In the genomic region with DNA sequence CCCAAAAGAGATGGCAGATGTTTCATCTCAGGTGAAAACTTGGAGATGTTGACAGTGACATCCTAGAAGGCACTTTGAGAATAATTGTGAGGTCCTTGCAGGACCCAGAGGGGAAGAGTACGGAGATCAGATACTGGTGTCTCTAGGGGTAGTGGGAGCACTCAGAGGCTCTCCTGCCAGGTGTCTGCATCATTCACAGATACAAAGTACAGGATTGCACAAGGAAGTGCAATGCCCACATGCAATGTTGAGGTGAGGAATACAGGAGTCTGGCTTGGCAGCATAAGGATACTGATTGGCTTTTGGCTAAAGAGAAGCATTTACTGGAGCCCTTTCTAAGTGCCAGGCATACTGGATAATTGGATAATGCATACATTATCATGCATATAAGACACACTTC, we compare ENCODE assay signal across 24 cellular contexts. TPM values are rescaled to one million over a fixed set of nuclear protein-coding genes. Genes with fewer than 3 reads are reported as not detected.
DNase-seq lines count a peak whose midpoint lies in the region; ATAC-seq and TF ChIP-seq lines count a peak whose summit lies in the region.
"Had no signal": no experiment of that assay in that cellular context is flagged by ENCODE, and none has a peak within 500 bp of the region (broad histone marks: within the 10 kb centered on the region; RNA-seq: fewer than 3 reads in every experiment).

No MANE protein-coding gene starts in this region.

- peak overlapping the region; percentile 49 to 88 (median 83) for H3K27ac Mint-ChIP-seq in brain
- H3K27ac Mint-ChIP-seq: CD8-positive, alpha-beta T cell had no signal

- TF ChIP-seq RAD21 in liver (IDR thresholded peaks at IDR 0.05): peak in 1 of 2 donors; percentile 52

- peaks cover 0 to 5% (median under 1%) of the 10 kb centered on the region in 5 experiments for H3K9me3 Mint-ChIP-seq in brain
- H3K9me3 Mint-ChIP-seq: CD8-positive, alpha-beta T cell had no signal

- no peak overlapping the region for H3K4me3 ChIP-seq in right cardiac atrium (ENCODE audit: low read length)
- H3K4me3 ChIP-seq in liver (ENCODE audit: low read depth in 1 of 3, low read length in 3 of 3): no peak overlapping the region
- H3K4me3 ChIP-seq: Peyer's patch, SJCRH30 had no signal

- DNase-seq in Right ventricle myocardium superior (no peak), right cardiac atrium (no peak), OCI-M2 (lab: John Stamatoyannopoulos, UW; ENCODE audit: unreplicated experiment) (no peak), NAMALWA (ENCODE audit: low spot score) (no peak)
- DNase-seq: AML-193; C1 segment of cervical spinal cord; Calu3; CD8-positive, alpha-beta T cell; DMS153; Kasumi-1; NCI-H1417; NCI-H187; NCI-H2227 treated with DMSO at 0.1 percent for 48 hours; NCI-H510A; NK-92 treated with Interleukin-12 subunit alpha and Interleukin-12 subunit beta, amount 100 ng/mL, for 24 hours; Peyer's patch; SJCRH30; SW 1271 had no signal

- ATAC-seq in Right ventricle myocardium superior (ENCODE audit: poor library complexity) (peak; percentile 9), right cardiac atrium (no peak), GM19467 (IDR thresholded peaks at IDR 0.05; ENCODE audit: unreplicated experiment) (no peak)
- ATAC-seq: CD8-positive, alpha-beta T cell had no signal

- H3K4me1 ChIP-seq in right cardiac atrium (ENCODE audit: control insufficient read depth, insufficient read depth, low read length) (peaks cover 11% of the 10 kb centered on the region), liver (ENCODE audit: control insufficient read depth in 4 of 4, insufficient read depth in 4 of 4, low read length in 3 of 4) (peaks cover 5 to 16% (median 7%) of the 10 kb centered on the region in 4 donors)
- H3K4me1 ChIP-seq: Peyer's patch, SJCRH30 had no signal

- TF ChIP-seq CTCF in brain (conservative IDR thresholded peaks at IDR 0.05) (no peak), liver (IDR thresholded peaks at IDR 0.05; ENCODE audit: low read depth, low read length, missing input control) (no peak)

- intact Hi-C loops in Right ventricle myocardium superior (cut with DNase I) (no loop called here), right cardiac atrium (cut with DNase I) (no loop called here)

- H3K27me3 ChIP-seq in right cardiac atrium (ENCODE audit: control insufficient read depth, insufficient read depth) (no peaks in the 10 kb centered on the region), liver (ENCODE audit: control insufficient read depth in 4 of 4, insufficient read depth in 4 of 4, low read length in 3 of 4) (no peaks in the 10 kb centered on the region)
- H3K27me3 ChIP-seq: Peyer's patch, SJCRH30 had no signal

- no peaks in the 10 kb centered on the region for H3K36me3 Mint-ChIP-seq in brain
- H3K36me3 Mint-ChIP-seq: CD8-positive, alpha-beta T cell had no signal

- H3K27me3 Mint-ChIP-seq in brain: no peaks in the 10 kb centered on the region

- no peaks in the 10 kb centered on the region for H3K9me3 ChIP-seq in right cardiac atrium (ENCODE audit: control insufficient read depth, low read length)
- H3K9me3 ChIP-seq in liver (ENCODE audit: control insufficient read depth in 4 of 4, low read length in 3 of 4): no peaks in the 10 kb centered on the region
- H3K9me3 ChIP-seq: Peyer's patch, SJCRH30 had no signal

- H3K36me3 ChIP-seq in liver (ENCODE audit: control insufficient read depth in 4 of 4, insufficient read depth in 3 of 4, low read depth in 1 of 4, low read length in 3 of 4): no peaks in the 10 kb centered on the region
- H3K36me3 ChIP-seq: Peyer's patch, SJCRH30 had no signal

- no peak overlapping the region for H3K27ac ChIP-seq in right cardiac atrium (ENCODE audit: low read length)
- peak overlapping the region; percentile 16 to 81 for H3K27ac ChIP-seq in liver (ENCODE audit: low read depth in 1 of 2, low read length in 2 of 2)
- peak overlapping the region; percentile 76 for H3K27ac ChIP-seq in temporal lobe (ENCODE audit: low read depth, low read length)
- H3K27ac ChIP-seq: Peyer's patch, SJCRH30 had no signal

- WGBS in right cardiac atrium: 76% methylated on average over 1 of the region's 1 CpG
- WGBS in liver: 38% methylated on average over 1 of the region's 1 CpG

- H3K9ac ChIP-seq in liver (ENCODE audit: low read depth in 1 of 2, low read length in 2 of 2): no peak overlapping the region

- peaks cover 55% of the 10 kb centered on the region for H3K4me1 Mint-ChIP-seq in brain

- H3K4me3 Mint-ChIP-seq in brain: peak overlapping the region; percentile 2 to 10 (median 5)
- H3K4me3 Mint-ChIP-seq: CD8-positive, alpha-beta T cell had no signal

TF ChIP-seq in liver, 16 proteins besides CTCF, POLR2A, EP300 and RAD21:
- TF ChIP-seq SP1 (IDR thresholded peaks at IDR 0.05) (peak; percentile 74), GABPA (IDR thresholded peaks at IDR 0.05 in 1 of 2, conservative IDR thresholded peaks at IDR 0.05 in 1 of 2) (no peak), YY1 (IDR thresholded peaks at IDR 0.05) (peak; percentile 62), RXRA (IDR thresholded peaks at IDR 0.05) (peak; percentile 38 to 88), EGR1 (IDR thresholded peaks at IDR 0.05; ENCODE audit: low read depth in 2 of 2) (no peak), FOXA2 (IDR thresholded peaks at IDR 0.05) (peak; percentile 47), HNF4G (IDR thresholded peaks at IDR 0.05) (peak; percentile 47), TAF1 (conservative IDR thresholded peaks at IDR 0.05) (no peak), JUND (IDR thresholded peaks at IDR 0.05) (peak; percentile 29 to 86), FOXA1 (IDR thresholded peaks at IDR 0.05) (peak; percentile 16), NR2F2 (IDR thresholded peaks at IDR 0.05) (no peak), HNF4A (conservative IDR thresholded peaks at IDR 0.05) (peak; percentile 85 to 97)
- TF ChIP-seq, protein P1, sequence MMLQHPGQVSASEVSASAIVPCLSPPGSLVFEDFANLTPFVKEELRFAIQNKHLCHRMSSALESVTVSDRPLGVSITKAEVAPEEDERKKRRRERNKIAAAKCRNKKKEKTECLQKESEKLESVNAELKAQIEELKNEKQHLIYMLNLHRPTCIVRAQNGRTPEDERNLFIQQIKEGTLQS (IDR thresholded peaks at IDR 0.05): no peak
- TF ChIP-seq, protein P2, sequence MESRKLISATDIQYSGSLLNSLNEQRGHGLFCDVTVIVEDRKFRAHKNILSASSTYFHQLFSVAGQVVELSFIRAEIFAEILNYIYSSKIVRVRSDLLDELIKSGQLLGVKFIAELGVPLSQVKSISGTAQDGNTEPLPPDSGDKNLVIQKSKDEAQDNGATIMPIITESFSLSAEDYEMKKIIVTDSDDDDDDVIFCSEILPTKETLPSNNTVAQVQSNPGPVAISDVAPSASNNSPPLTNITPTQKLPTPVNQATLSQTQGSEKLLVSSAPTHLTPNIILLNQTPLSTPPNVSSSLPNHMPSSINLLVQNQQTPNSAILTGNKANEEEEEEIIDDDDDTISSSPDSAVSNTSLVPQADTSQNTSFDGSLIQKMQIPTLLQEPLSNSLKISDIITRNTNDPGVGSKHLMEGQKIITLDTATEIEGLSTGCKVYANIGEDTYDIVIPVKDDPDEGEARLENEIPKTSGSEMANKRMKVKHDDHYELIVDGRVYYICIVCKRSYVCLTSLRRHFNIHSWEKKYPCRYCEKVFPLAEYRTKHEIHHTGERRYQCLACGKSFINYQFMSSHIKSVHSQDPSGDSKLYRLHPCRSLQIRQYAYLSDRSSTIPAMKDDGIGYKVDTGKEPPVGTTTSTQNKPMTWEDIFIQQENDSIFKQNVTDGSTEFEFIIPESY (IDR thresholded peaks at IDR 0.05): peak; percentile 69
- TF ChIP-seq, protein P3, sequence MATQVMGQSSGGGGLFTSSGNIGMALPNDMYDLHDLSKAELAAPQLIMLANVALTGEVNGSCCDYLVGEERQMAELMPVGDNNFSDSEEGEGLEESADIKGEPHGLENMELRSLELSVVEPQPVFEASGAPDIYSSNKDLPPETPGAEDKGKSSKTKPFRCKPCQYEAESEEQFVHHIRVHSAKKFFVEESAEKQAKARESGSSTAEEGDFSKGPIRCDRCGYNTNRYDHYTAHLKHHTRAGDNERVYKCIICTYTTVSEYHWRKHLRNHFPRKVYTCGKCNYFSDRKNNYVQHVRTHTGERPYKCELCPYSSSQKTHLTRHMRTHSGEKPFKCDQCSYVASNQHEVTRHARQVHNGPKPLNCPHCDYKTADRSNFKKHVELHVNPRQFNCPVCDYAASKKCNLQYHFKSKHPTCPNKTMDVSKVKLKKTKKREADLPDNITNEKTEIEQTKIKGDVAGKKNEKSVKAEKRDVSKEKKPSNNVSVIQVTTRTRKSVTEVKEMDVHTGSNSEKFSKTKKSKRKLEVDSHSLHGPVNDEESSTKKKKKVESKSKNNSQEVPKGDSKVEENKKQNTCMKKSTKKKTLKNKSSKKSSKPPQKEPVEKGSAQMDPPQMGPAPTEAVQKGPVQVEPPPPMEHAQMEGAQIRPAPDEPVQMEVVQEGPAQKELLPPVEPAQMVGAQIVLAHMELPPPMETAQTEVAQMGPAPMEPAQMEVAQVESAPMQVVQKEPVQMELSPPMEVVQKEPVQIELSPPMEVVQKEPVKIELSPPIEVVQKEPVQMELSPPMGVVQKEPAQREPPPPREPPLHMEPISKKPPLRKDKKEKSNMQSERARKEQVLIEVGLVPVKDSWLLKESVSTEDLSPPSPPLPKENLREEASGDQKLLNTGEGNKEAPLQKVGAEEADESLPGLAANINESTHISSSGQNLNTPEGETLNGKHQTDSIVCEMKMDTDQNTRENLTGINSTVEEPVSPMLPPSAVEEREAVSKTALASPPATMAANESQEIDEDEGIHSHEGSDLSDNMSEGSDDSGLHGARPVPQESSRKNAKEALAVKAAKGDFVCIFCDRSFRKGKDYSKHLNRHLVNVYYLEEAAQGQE (IDR thresholded peaks at IDR 0.05): peak; percentile 79
- TF ChIP-seq, protein P4, sequence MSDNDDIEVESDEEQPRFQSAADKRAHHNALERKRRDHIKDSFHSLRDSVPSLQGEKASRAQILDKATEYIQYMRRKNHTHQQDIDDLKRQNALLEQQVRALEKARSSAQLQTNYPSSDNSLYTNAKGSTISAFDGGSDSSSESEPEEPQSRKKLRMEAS (IDR thresholded peaks at IDR 0.05): peak; percentile 85
TF ChIP-seq in liver: peak in this region for 11.

RNA-seq across cellular contexts. Expression of a gene that starts 30.9 kb away (rescaled TPM):
- total RNA-seq in Right ventricle myocardium superior (7.9 TPM), right cardiac atrium (10 to 100 TPM in 1 of 4 donors, 1 to 10 TPM in 3; 7.3 to 11.1 (median 7.6) TPM), liver (1 to 10 TPM; 2.7 to 2.8 TPM), temporal lobe (9.3 TPM)
- polyA plus RNA-seq in right cardiac atrium (3.8 TPM), brain (ENCODE audit: insufficient read depth, low read depth, low replicate concordance) (1.1 TPM), liver (1 to 10 TPM in 1 of 2 donors, under 1 TPM in 1; 0.57 to 2.2 TPM)
- total RNA-seq: CD8-positive, alpha-beta T cell; G401; MCF 10A; SJCRH30 had no signal
